ENCODE assay signal across 1 cellular context in the genomic region with DNA sequence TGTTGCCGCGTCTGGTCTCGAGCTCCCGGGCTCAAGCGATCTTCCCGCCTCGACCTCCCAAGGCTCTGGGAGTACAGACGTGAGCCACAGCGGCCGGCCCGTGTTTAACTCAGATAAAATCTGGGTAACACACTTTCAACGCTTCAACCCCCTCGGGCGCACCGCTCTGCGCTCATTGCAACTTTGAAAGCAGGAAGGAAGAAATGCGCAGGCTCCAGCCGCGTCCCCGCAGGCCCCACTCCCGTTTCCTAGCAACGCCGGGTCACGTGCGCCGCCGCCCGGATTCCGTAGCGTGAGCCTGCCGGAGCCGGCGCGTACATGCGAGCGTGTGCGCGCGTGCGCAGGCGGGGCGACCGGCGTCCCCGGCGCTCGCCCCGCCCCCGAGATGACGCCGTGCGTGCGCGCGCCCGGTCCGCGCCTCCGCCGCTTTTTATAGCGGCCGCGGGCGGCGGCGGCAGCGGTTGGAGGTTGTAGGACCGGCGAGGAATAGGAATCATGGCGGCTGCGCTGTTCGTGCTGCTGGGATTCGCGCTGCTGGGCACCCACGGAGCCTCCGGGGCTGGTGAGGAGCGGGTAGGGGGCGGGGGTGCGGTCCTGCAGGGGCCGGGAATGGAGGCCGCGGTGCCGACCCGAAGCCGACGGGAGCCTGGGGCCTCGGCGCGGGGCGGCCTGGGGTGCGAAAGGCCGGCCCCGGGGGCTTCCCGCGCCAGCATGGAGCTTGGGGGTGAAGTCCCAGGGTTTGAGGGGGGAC.
TF ChIP-seq lines count a peak whose summit lies in the region.

A gene (plus strand): TSS at position 457 of the 751 bp plus-strand sequence. CDS start 39 bp downstream, at position 496.

TF ChIP-seq in K562, 482 proteins besides CTCF, POLR2A, EP300 and RAD21 (continued from another document and continues in another):
- TF ChIP-seq XRCC5 (IDR thresholded peaks at IDR 0.05; ENCODE audit: low read depth, low read length), result peak; percentile 19; the same call in 1 of the 2 replicates
- no peak for TF ChIP-seq BMI1 (IDR thresholded peaks at IDR 0.05; ENCODE audit: low read length)
- TF ChIP-seq TSC22D4 (tag; IDR thresholded peaks at IDR 0.05), result no peak
- TF ChIP-seq, protein P1, sequence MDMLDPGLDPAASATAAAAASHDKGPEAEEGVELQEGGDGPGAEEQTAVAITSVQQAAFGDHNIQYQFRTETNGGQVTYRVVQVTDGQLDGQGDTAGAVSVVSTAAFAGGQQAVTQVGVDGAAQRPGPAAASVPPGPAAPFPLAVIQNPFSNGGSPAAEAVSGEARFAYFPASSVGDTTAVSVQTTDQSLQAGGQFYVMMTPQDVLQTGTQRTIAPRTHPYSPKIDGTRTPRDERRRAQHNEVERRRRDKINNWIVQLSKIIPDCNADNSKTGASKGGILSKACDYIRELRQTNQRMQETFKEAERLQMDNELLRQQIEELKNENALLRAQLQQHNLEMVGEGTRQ (CRISPR knock-in tag; IDR thresholded peaks at IDR 0.05), result peak; percentile 98
- TF ChIP-seq ZNF76 (CRISPR knock-in tag; IDR thresholded peaks at IDR 0.05; ENCODE audit: borderline replicate concordance), result no peak
- no peak for TF ChIP-seq POLR3A (IDR thresholded peaks at IDR 0.05; ENCODE audit: borderline replicate concordance, extremely low read depth, insufficient read depth, insufficient read length)
- TF ChIP-seq CHD1 (IDR thresholded peaks at IDR 0.05; ENCODE audit: low read length), result no peak
- TF ChIP-seq, protein P2, sequence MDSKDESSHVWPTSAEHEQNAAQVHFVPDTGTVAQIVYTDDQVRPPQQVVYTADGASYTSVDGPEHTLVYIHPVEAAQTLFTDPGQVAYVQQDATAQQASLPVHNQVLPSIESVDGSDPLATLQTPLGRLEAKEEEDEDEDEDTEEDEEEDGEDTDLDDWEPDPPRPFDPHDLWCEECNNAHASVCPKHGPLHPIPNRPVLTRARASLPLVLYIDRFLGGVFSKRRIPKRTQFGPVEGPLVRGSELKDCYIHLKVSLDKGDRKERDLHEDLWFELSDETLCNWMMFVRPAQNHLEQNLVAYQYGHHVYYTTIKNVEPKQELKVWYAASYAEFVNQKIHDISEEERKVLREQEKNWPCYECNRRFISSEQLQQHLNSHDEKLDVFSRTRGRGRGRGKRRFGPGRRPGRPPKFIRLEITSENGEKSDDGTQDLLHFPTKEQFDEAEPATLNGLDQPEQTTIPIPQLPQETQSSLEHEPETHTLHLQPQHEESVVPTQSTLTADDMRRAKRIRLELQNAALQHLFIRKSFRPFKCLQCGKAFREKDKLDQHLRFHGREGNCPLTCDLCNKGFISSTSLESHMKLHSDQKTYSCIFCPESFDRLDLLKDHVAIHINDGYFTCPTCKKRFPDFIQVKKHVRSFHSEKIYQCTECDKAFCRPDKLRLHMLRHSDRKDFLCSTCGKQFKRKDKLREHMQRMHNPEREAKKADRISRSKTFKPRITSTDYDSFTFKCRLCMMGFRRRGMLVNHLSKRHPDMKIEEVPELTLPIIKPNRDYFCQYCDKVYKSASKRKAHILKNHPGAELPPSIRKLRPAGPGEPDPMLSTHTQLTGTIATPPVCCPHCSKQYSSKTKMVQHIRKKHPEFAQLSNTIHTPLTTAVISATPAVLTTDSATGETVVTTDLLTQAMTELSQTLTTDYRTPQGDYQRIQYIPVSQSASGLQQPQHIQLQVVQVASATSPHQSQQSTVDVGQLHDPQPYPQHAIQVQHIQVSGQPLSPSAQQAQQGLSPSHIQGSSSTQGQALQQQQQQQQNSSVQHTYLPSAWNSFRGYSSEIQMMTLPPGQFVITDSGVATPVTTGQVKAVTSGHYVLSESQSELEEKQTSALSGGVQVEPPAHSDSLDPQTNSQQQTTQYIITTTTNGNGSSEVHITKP (IDR thresholded peaks at IDR 0.05; ENCODE audit: partially characterized antibody), result no peak
- TF ChIP-seq ZC3H8 (IDR thresholded peaks at IDR 0.05), result no peak
- TF ChIP-seq KAT7 (CRISPR knock-in tag; IDR thresholded peaks at IDR 0.05; ENCODE audit: borderline replicate concordance), result peak; percentile 66; the same call in 1 of the 2 replicates
- TF ChIP-seq, protein P3, sequence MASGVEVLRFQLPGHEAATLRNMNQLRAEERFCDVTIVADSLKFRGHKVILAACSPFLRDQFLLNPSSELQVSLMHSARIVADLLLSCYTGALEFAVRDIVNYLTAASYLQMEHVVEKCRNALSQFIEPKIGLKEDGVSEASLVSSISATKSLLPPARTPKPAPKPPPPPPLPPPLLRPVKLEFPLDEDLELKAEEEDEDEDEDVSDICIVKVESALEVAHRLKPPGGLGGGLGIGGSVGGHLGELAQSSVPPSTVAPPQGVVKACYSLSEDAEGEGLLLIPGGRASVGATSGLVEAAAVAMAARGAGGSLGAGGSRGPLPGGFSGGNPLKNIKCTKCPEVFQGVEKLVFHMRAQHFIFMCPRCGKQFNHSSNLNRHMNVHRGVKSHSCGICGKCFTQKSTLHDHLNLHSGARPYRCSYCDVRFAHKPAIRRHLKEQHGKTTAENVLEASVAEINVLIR (CRISPR knock-in tag; IDR thresholded peaks at IDR 0.05), result peak; percentile 62
- no peak for TF ChIP-seq NFYB (IDR thresholded peaks at IDR 0.05; ENCODE audit: extremely low read depth, insufficient read length)
- TF ChIP-seq ELF2 (CRISPR knock-in tag; IDR thresholded peaks at IDR 0.05), result 0 out of 2 replicates have a peak, but pooled peaks have one; percentile 15
- no peak for TF ChIP-seq ZBED1 (IDR thresholded peaks at IDR 0.05)
- TF ChIP-seq, protein P4, sequence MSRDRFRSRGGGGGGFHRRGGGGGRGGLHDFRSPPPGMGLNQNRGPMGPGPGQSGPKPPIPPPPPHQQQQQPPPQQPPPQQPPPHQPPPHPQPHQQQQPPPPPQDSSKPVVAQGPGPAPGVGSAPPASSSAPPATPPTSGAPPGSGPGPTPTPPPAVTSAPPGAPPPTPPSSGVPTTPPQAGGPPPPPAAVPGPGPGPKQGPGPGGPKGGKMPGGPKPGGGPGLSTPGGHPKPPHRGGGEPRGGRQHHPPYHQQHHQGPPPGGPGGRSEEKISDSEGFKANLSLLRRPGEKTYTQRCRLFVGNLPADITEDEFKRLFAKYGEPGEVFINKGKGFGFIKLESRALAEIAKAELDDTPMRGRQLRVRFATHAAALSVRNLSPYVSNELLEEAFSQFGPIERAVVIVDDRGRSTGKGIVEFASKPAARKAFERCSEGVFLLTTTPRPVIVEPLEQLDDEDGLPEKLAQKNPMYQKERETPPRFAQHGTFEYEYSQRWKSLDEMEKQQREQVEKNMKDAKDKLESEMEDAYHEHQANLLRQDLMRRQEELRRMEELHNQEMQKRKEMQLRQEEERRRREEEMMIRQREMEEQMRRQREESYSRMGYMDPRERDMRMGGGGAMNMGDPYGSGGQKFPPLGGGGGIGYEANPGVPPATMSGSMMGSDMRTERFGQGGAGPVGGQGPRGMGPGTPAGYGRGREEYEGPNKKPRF (IDR thresholded peaks at IDR 0.05; ENCODE audit: low read depth, low read length), result no peak
- TF ChIP-seq PRPF4 (IDR thresholded peaks at IDR 0.05; ENCODE audit: insufficient read depth, low read depth, low read length, poor library complexity, severe bottlenecking), result no peak
- no peak for TF ChIP-seq XRCC4 (IDR thresholded peaks at IDR 0.05; ENCODE audit: extremely low read depth, insufficient read depth, insufficient read length)
- TF ChIP-seq POLR2AphosphoS2 (IDR thresholded peaks at IDR 0.05; ENCODE audit: low read length), result peak; percentile 72; the same call in 1 of the 2 replicates
- TF ChIP-seq ZNF695 (CRISPR knock-in tag; IDR thresholded peaks at IDR 0.05), result no peak
- peak; percentile 21; the same call in 1 of the 2 replicates for TF ChIP-seq DMBX1 (CRISPR knock-in tag; IDR thresholded peaks at IDR 0.05; ENCODE audit: borderline replicate concordance)
- TF ChIP-seq ELF4 (CRISPR knock-in tag; IDR thresholded peaks at IDR 0.05), result no peak
- TF ChIP-seq MEF2A (IDR thresholded peaks at IDR 0.05; ENCODE audit: control insufficient read depth, low read depth, low read length), result no peak; the same call in 1 of the 2 replicates
- TF ChIP-seq, protein P5, sequence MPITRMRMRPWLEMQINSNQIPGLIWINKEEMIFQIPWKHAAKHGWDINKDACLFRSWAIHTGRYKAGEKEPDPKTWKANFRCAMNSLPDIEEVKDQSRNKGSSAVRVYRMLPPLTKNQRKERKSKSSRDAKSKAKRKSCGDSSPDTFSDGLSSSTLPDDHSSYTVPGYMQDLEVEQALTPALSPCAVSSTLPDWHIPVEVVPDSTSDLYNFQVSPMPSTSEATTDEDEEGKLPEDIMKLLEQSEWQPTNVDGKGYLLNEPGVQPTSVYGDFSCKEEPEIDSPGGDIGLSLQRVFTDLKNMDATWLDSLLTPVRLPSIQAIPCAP (CRISPR knock-in tag; IDR thresholded peaks at IDR 0.05; ENCODE audit: borderline replicate concordance), result no peak
- TF ChIP-seq ZNF212 (CRISPR knock-in tag; IDR thresholded peaks at IDR 0.05), result no peak
- TF ChIP-seq, protein P6, sequence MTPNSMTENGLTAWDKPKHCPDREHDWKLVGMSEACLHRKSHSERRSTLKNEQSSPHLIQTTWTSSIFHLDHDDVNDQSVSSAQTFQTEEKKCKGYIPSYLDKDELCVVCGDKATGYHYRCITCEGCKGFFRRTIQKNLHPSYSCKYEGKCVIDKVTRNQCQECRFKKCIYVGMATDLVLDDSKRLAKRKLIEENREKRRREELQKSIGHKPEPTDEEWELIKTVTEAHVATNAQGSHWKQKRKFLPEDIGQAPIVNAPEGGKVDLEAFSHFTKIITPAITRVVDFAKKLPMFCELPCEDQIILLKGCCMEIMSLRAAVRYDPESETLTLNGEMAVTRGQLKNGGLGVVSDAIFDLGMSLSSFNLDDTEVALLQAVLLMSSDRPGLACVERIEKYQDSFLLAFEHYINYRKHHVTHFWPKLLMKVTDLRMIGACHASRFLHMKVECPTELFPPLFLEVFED (CRISPR knock-in tag; conservative IDR thresholded peaks at IDR 0.05), result no peak
- TF ChIP-seq HMG20A (CRISPR knock-in tag; conservative IDR thresholded peaks at IDR 0.05), result no peak
- TF ChIP-seq ZNF717 (CRISPR knock-in tag; IDR thresholded peaks at IDR 0.05), result no peak
- TF ChIP-seq SMAD1 (IDR thresholded peaks at IDR 0.05; ENCODE audit: low read depth, low read length, partially characterized antibody), result peak; percentile 34
- TF ChIP-seq, protein P7, sequence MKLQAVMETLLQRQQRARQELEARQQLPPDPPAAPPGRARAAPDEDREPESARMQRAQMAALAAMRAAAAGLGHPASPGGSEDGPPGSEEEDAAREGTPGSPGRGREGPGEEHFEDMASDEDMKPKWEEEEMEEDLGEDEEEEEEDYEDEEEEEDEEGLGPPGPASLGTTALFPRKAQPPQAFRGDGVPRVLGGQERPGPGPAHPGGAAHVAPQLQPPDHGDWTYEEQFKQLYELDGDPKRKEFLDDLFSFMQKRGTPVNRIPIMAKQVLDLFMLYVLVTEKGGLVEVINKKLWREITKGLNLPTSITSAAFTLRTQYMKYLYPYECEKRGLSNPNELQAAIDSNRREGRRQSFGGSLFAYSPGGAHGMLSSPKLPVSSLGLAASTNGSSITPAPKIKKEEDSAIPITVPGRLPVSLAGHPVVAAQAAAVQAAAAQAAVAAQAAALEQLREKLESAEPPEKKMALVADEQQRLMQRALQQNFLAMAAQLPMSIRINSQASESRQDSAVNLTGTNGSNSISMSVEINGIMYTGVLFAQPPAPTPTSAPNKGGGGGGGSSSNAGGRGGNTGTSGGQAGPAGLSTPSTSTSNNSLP (IDR thresholded peaks at IDR 0.05; ENCODE audit: borderline replicate concordance, low read depth, low read length), result no peak
- TF ChIP-seq RB1 (IDR thresholded peaks at IDR 0.05; ENCODE audit: low read depth), result peak; percentile 62
- TF ChIP-seq CBX8 (IDR thresholded peaks at IDR 0.05; ENCODE audit: borderline replicate concordance, extremely low read depth, low read depth, low read length, poor library complexity, severe bottlenecking), result no peak
- no peak for TF ChIP-seq ZNF507 (tag; conservative IDR thresholded peaks at IDR 0.05)
- TF ChIP-seq, protein P8, sequence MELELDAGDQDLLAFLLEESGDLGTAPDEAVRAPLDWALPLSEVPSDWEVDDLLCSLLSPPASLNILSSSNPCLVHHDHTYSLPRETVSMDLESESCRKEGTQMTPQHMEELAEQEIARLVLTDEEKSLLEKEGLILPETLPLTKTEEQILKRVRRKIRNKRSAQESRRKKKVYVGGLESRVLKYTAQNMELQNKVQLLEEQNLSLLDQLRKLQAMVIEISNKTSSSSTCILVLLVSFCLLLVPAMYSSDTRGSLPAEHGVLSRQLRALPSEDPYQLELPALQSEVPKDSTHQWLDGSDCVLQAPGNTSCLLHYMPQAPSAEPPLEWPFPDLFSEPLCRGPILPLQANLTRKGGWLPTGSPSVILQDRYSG (tag; conservative IDR thresholded peaks at IDR 0.05; ENCODE audit: low read depth), result no peak
- peak; percentile 96 for TF ChIP-seq TBP (optimal IDR thresholded peaks at IDR 0.05; ENCODE audit: low read depth, low read length)
- TF ChIP-seq ZKSCAN3 (CRISPR knock-in tag; IDR thresholded peaks at IDR 0.05), result no peak
- no peak for TF ChIP-seq KHSRP (IDR thresholded peaks at IDR 0.05)
- no peak for TF ChIP-seq CEBPB (tag; IDR thresholded peaks at IDR 0.05)
- no peak for TF ChIP-seq COPS2 (conservative IDR thresholded peaks at IDR 0.05)
- TF ChIP-seq, protein P9, sequence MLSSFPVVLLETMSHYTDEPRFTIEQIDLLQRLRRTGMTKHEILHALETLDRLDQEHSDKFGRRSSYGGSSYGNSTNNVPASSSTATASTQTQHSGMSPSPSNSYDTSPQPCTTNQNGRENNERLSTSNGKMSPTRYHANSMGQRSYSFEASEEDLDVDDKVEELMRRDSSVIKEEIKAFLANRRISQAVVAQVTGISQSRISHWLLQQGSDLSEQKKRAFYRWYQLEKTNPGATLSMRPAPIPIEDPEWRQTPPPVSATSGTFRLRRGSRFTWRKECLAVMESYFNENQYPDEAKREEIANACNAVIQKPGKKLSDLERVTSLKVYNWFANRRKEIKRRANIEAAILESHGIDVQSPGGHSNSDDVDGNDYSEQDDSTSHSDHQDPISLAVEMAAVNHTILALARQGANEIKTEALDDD (IDR thresholded peaks at IDR 0.05), result no peak
- TF ChIP-seq, protein P10, sequence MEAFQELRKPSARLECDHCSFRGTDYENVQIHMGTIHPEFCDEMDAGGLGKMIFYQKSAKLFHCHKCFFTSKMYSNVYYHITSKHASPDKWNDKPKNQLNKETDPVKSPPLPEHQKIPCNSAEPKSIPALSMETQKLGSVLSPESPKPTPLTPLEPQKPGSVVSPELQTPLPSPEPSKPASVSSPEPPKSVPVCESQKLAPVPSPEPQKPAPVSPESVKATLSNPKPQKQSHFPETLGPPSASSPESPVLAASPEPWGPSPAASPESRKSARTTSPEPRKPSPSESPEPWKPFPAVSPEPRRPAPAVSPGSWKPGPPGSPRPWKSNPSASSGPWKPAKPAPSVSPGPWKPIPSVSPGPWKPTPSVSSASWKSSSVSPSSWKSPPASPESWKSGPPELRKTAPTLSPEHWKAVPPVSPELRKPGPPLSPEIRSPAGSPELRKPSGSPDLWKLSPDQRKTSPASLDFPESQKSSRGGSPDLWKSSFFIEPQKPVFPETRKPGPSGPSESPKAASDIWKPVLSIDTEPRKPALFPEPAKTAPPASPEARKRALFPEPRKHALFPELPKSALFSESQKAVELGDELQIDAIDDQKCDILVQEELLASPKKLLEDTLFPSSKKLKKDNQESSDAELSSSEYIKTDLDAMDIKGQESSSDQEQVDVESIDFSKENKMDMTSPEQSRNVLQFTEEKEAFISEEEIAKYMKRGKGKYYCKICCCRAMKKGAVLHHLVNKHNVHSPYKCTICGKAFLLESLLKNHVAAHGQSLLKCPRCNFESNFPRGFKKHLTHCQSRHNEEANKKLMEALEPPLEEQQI (IDR thresholded peaks at IDR 0.05), result no peak
